In genomic region chr7:126222782-126223181, GRCh38 we compare ENCODE assay signal across 27 cellular contexts.
"Had no signal": no experiment of that assay in that cellular context is flagged by ENCODE, and none has a peak within 500 bp of the region (broad histone marks: within the 10 kb centered on the region; RNA-seq: fewer than 3 reads in every experiment).

No MANE protein-coding gene starts in this region.

- H3K4me3 Mint-ChIP-seq: dendritic cell treated with granulocyte-macrophage colony-stimulating factor and Interleukin-4, amounts not matched to agents 40 ng/mL and 50 ng/mL, for 4 days; endodermal cell; memory B cell; natural killer cell had no signal

- ATAC-seq: esophagus mucosa, foreskin keratinocyte, gastroesophageal sphincter, heart left ventricle, left lobe of liver, natural killer cell, sciatic nerve had no signal

- H3K4me1 Mint-ChIP-seq: endodermal cell, memory B cell, natural killer cell had no signal

- H3K27me3 ChIP-seq: colonic mucosa, foreskin keratinocyte, gastroesophageal sphincter, heart left ventricle, hepatocyte, stomach, thyroid gland had no signal

- H3K27ac ChIP-seq: colonic mucosa, epithelial cell of prostate, foreskin keratinocyte, gastroesophageal sphincter, heart left ventricle, hepatocyte, parathyroid adenoma, stomach, thyroid gland had no signal

- DNase-seq: colonic mucosa; effector CD8-positive, alpha-beta T cell; endodermal cell; foreskin keratinocyte; heart left ventricle; kidney; natural killer cell; stimulated activated CD4-positive, alpha-beta T cell treated with anti-CD3 and anti-CD28 coated beads, Interleukin-12 subunit alpha, Interleukin-12 subunit beta, amount 100 ng/mL, for 4 hours; stimulated activated CD4-positive, alpha-beta T cell treated with anti-CD3 and anti-CD28 coated beads, Interleukin-1b, Interleukin-23, amount 100 ng/mL, for 48 hours; stimulated activated CD4-positive, alpha-beta T cell treated with anti-CD3 and anti-CD28 coated beads, Interleukin-4, amount 100 ng/mL, for 1 hour; stimulated activated CD8-positive, alpha-beta memory T cell treated with anti-CD3 and anti-CD28 coated beads, Interleukin-4, amount 100 ng/mL, for 48 hours; stimulated activated naive CD4-positive, alpha-beta T cell treated with Interleukin-2 at 50 U/mL for 16 hours; stomach; thyroid gland; trophoblast cell had no signal

- H3K9me3 ChIP-seq: colonic mucosa, thyroid gland had no signal

- H3K27ac Mint-ChIP-seq: dendritic cell treated with granulocyte-macrophage colony-stimulating factor and Interleukin-4, amounts not matched to agents 40 ng/mL and 50 ng/mL, for 4 days; endodermal cell; memory B cell; natural killer cell; progenitor cell of endocrine pancreas had no signal

- H3K4me3 ChIP-seq: colonic mucosa, gastroesophageal sphincter, heart left ventricle, hepatocyte, lung, smooth muscle cell, stomach, thyroid gland had no signal

- H3K27me3 Mint-ChIP-seq: dendritic cell treated with granulocyte-macrophage colony-stimulating factor and Interleukin-4, amounts not matched to agents 40 ng/mL and 50 ng/mL, for 4 days; memory B cell; progenitor cell of endocrine pancreas had no signal

- H3K36me3 Mint-ChIP-seq: natural killer cell had no signal

- H3K4me1 ChIP-seq: colonic mucosa, foreskin keratinocyte, gastroesophageal sphincter, heart left ventricle, parathyroid adenoma, stomach, thyroid gland had no signal
